1 cellular context compared by ENCODE assay signal in the genomic region with DNA sequence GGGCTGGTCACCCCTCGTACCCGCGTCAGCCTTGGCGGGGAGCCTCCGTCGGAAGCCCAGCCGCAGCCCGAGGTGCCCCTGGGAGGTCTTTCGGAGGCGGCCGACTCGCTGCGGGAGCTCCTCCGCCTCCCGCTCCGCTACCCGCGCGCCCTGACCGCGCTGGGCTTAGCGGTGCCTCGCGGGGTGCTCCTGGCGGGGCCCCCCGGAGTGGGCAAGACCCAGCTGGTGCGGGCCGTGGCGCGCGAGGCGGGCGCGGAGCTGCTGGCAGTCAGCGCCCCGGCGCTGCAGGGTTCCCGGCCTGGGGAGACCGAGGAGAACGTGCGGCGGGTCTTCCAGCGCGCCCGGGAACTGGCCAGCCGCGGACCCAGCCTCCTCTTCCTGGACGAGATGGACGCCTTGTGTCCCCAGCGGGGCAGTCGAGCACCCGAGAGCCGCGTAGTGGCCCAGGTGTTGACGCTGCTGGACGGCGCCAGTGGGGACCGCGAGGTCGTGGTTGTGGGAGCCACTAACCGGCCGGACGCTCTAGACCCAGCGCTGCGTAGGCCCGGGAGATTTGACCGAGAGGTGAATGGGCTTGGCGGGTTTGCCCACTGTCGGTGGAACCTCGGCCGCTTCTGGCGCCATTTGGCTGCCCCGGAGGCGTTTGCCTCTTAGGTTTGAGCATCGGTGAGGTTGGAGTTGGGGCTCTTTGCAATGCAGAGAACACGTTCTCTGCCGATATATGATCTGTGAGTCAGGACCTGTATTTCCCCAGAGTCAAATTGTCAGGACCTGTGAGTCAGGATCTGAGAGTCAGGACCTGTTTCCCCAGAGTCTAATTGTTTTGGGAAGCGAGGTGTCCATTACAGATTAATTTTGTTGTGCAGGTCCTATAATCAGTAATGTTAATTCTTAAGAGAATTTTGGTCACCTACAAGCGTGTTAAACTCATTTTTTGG.
A peak's percentile ranks its signal among the peaks of the same experiment; 100 is the strongest.
TF ChIP-seq lines count a peak whose summit lies in the region.

No MANE protein-coding gene starts in this region.

TF ChIP-seq in WTC11, 78 proteins besides CTCF, POLR2A, EP300 and RAD21 (continued from another document):
- no peak for TF ChIP-seq ZNF263 (CRISPR knock-in tag; IDR thresholded peaks at IDR 0.05; ENCODE audit: low read depth)
- no peak for TF ChIP-seq EMX1 (CRISPR knock-in tag; IDR thresholded peaks at IDR 0.05)
- TF ChIP-seq ZNF423 (CRISPR knock-in tag; IDR thresholded peaks at IDR 0.05): peak; percentile 57
- TF ChIP-seq, protein P1, sequence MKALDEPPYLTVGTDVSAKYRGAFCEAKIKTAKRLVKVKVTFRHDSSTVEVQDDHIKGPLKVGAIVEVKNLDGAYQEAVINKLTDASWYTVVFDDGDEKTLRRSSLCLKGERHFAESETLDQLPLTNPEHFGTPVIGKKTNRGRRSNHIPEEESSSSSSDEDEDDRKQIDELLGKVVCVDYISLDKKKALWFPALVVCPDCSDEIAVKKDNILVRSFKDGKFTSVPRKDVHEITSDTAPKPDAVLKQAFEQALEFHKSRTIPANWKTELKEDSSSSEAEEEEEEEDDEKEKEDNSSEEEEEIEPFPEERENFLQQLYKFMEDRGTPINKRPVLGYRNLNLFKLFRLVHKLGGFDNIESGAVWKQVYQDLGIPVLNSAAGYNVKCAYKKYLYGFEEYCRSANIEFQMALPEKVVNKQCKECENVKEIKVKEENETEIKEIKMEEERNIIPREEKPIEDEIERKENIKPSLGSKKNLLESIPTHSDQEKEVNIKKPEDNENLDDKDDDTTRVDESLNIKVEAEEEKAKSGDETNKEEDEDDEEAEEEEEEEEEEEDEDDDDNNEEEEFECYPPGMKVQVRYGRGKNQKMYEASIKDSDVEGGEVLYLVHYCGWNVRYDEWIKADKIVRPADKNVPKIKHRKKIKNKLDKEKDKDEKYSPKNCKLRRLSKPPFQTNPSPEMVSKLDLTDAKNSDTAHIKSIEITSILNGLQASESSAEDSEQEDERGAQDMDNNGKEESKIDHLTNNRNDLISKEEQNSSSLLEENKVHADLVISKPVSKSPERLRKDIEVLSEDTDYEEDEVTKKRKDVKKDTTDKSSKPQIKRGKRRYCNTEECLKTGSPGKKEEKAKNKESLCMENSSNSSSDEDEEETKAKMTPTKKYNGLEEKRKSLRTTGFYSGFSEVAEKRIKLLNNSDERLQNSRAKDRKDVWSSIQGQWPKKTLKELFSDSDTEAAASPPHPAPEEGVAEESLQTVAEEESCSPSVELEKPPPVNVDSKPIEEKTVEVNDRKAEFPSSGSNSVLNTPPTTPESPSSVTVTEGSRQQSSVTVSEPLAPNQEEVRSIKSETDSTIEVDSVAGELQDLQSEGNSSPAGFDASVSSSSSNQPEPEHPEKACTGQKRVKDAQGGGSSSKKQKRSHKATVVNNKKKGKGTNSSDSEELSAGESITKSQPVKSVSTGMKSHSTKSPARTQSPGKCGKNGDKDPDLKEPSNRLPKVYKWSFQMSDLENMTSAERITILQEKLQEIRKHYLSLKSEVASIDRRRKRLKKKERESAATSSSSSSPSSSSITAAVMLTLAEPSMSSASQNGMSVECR (CRISPR knock-in tag; IDR thresholded peaks at IDR 0.05; ENCODE audit: borderline replicate concordance): peak; percentile 48; the same call in 1 of the 2 replicates
- TF ChIP-seq, protein P2, sequence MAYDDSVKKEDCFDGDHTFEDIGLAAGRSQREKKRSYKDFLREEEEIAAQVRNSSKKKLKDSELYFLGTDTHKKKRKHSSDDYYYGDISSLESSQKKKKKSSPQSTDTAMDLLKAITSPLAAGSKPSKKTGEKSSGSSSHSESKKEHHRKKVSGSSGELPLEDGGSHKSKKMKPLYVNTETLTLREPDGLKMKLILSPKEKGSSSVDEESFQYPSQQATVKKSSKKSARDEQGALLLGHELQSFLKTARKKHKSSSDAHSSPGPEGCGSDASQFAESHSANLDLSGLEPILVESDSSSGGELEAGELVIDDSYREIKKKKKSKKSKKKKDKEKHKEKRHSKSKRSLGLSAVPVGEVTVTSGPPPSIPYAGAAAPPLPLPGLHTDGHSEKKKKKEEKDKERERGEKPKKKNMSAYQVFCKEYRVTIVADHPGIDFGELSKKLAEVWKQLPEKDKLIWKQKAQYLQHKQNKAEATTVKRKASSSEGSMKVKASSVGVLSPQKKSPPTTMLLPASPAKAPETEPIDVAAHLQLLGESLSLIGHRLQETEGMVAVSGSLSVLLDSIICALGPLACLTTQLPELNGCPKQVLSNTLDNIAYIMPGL (CRISPR knock-in tag; IDR thresholded peaks at IDR 0.05): peak; percentile 68; the same call in 1 of the 2 replicates
- peak; percentile 60; the same call in 1 of the 2 replicates for TF ChIP-seq ESRRA (CRISPR knock-in tag; IDR thresholded peaks at IDR 0.05; ENCODE audit: borderline replicate concordance)
- TF ChIP-seq FOXK1 (CRISPR knock-in tag; IDR thresholded peaks at IDR 0.05): peak; percentile 12; the same call in 1 of the 2 replicates
- TF ChIP-seq, protein P3, sequence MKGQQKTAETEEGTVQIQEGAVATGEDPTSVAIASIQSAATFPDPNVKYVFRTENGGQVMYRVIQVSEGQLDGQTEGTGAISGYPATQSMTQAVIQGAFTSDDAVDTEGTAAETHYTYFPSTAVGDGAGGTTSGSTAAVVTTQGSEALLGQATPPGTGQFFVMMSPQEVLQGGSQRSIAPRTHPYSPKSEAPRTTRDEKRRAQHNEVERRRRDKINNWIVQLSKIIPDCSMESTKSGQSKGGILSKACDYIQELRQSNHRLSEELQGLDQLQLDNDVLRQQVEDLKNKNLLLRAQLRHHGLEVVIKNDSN (CRISPR knock-in tag; IDR thresholded peaks at IDR 0.05): no peak
- no peak for TF ChIP-seq ETV6 (CRISPR knock-in tag; IDR thresholded peaks at IDR 0.05)
- TF ChIP-seq, protein P4, sequence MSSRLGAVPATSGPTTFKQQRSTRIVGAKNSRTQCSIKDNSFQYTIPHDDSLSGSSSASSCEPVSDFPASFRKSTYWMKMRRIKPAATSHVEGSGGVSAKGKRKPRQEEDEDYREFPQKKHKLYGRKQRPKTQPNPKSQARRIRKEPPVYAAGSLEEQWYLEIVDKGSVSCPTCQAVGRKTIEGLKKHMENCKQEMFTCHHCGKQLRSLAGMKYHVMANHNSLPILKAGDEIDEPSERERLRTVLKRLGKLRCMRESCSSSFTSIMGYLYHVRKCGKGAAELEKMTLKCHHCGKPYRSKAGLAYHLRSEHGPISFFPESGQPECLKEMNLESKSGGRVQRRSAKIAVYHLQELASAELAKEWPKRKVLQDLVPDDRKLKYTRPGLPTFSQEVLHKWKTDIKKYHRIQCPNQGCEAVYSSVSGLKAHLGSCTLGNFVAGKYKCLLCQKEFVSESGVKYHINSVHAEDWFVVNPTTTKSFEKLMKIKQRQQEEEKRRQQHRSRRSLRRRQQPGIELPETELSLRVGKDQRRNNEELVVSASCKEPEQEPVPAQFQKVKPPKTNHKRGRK (CRISPR knock-in tag; IDR thresholded peaks at IDR 0.05; ENCODE audit: borderline replicate concordance): 0 out of 2 replicates have a peak, but pooled peaks have one; percentile 20
- no peak for TF ChIP-seq NFATC4 (CRISPR knock-in tag; IDR thresholded peaks at IDR 0.05)
- no peak for TF ChIP-seq PRRX2 (CRISPR knock-in tag; IDR thresholded peaks at IDR 0.05)
- TF ChIP-seq, protein P5, sequence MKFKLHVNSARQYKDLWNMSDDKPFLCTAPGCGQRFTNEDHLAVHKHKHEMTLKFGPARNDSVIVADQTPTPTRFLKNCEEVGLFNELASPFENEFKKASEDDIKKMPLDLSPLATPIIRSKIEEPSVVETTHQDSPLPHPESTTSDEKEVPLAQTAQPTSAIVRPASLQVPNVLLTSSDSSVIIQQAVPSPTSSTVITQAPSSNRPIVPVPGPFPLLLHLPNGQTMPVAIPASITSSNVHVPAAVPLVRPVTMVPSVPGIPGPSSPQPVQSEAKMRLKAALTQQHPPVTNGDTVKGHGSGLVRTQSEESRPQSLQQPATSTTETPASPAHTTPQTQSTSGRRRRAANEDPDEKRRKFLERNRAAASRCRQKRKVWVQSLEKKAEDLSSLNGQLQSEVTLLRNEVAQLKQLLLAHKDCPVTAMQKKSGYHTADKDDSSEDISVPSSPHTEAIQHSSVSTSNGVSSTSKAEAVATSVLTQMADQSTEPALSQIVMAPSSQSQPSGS (CRISPR knock-in tag; IDR thresholded peaks at IDR 0.05; ENCODE audit: borderline replicate concordance, low read depth): no peak
- TF ChIP-seq NFYB (CRISPR knock-in tag; conservative IDR thresholded peaks at IDR 0.05; ENCODE audit: low read depth): no peak
- TF ChIP-seq ZNF671 (CRISPR knock-in tag; IDR thresholded peaks at IDR 0.05): no peak
- no peak for TF ChIP-seq RORB (CRISPR knock-in tag; IDR thresholded peaks at IDR 0.05)
- TF ChIP-seq, protein P6, sequence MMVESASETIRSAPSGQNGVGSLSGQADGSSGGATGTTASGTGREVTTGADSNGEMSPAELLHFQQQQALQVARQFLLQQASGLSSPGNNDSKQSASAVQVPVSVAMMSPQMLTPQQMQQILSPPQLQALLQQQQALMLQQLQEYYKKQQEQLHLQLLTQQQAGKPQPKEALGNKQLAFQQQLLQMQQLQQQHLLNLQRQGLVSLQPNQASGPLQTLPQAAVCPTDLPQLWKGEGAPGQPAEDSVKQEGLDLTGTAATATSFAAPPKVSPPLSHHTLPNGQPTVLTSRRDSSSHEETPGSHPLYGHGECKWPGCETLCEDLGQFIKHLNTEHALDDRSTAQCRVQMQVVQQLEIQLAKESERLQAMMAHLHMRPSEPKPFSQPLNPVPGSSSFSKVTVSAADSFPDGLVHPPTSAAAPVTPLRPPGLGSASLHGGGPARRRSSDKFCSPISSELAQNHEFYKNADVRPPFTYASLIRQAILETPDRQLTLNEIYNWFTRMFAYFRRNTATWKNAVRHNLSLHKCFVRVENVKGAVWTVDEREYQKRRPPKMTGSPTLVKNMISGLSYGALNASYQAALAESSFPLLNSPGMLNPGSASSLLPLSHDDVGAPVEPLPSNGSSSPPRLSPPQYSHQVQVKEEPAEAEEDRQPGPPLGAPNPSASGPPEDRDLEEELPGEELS (CRISPR knock-in tag; IDR thresholded peaks at IDR 0.05): no peak
- TF ChIP-seq GRHL2 (CRISPR knock-in tag; IDR thresholded peaks at IDR 0.05; ENCODE audit: insufficient replicate concordance, severe bottlenecking): no peak
- no peak for TF ChIP-seq SMAD3 (CRISPR knock-in tag; IDR thresholded peaks at IDR 0.05; ENCODE audit: borderline replicate concordance)
- no peak for TF ChIP-seq TEAD1 (CRISPR knock-in tag; IDR thresholded peaks at IDR 0.05)
- no peak for TF ChIP-seq OVOL2 (CRISPR knock-in tag; IDR thresholded peaks at IDR 0.05; ENCODE audit: borderline replicate concordance)
- no peak for TF ChIP-seq FOXJ3 (CRISPR knock-in tag; IDR thresholded peaks at IDR 0.05; ENCODE audit: borderline replicate concordance)
- TF ChIP-seq, protein P7, sequence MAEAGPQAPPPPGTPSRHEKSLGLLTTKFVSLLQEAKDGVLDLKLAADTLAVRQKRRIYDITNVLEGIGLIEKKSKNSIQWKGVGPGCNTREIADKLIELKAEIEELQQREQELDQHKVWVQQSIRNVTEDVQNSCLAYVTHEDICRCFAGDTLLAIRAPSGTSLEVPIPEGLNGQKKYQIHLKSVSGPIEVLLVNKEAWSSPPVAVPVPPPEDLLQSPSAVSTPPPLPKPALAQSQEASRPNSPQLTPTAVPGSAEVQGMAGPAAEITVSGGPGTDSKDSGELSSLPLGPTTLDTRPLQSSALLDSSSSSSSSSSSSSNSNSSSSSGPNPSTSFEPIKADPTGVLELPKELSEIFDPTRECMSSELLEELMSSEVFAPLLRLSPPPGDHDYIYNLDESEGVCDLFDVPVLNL (CRISPR knock-in tag; IDR thresholded peaks at IDR 0.05; ENCODE audit: borderline replicate concordance, low read depth): 0 out of 2 replicates have a peak, but pooled peaks have one; percentile 9
